ENCODE assay signal across 11 cellular contexts in genomic region chr1:107153033-107153432, GRCh38. TPM values are rescaled to one million over a fixed set of nuclear protein-coding genes. Genes with fewer than 3 reads are reported as not detected.
DNase-seq lines count a peak whose midpoint lies in the region; ATAC-seq, FAIRE-seq and TF ChIP-seq lines count a peak whose summit lies in the region.
"Had no signal": no experiment of that assay in that cellular context is flagged by ENCODE, and none has a peak within 500 bp of the region (broad histone marks: within the 10 kb centered on the region; RNA-seq: fewer than 3 reads in every experiment).

No MANE protein-coding gene starts in this region.

- no peaks in the 10 kb centered on the region for H3F3A ChIP-seq in MM.1S (ENCODE audit: insufficient read depth, low read length)

- no TSS peak for BruUV-seq in HepG2 (replicated peaks; lab: Mats Ljungman, UMichigan)

- H4K20me1 ChIP-seq in HepG2 (ENCODE audit: insufficient read depth, low read length) (no peaks in the 10 kb centered on the region), MM.1S (ENCODE audit: insufficient read depth, low read length) (no peaks in the 10 kb centered on the region)
- H4K20me1 ChIP-seq: BLaER1 had no signal

- 3% methylated on average over 2 of the region's 2 CpGs for WGBS in HepG2 (ENCODE audit: low lambda C conversion rate)
- WGBS in right lobe of liver (ENCODE audit: insufficient coverage, low coverage, low lambda C conversion rate, missing lambda C conversion rate) = 59% methylated on average over 2 of the region's 2 CpGs

- no peak overlapping the region for H3K4me3 Mint-ChIP-seq in activated CD4-positive, alpha-beta T cell treated with anti-CD3 and anti-CD28 coated beads, Interleukin-2, amount 10 ng/mL, durations not matched to agents 24 days and 14 days

- FAIRE-seq in HepG2 (lab: Jason Lieb, UNC) = no peak
- FAIRE-seq: HTR-8/SVneo had no signal

- H3K27ac ChIP-seq in HepG2 (ENCODE audit: extremely low read length, insufficient read depth, low read length) = no peak overlapping the region
- H3K27ac ChIP-seq in right lobe of liver = no peak overlapping the region
- H3K27ac ChIP-seq in MM.1S (ENCODE audit: low read length) = no peak overlapping the region
- H3K27ac ChIP-seq in VCaP = no peak overlapping the region
- H3K27ac ChIP-seq in right atrium auricular region = no peak overlapping the region
- H3K27ac ChIP-seq: BLaER1 had no signal

- POLR2A ChIA-PET in HepG2 (lab: Yijun Ruan, JAX) = no interaction called here

- H3K36me3 ChIP-seq in HepG2 (replicated peaks in 1 of 2; ENCODE audit: control insufficient read depth in 1 of 2, insufficient read depth in 2 of 2, low read length in 2 of 2) = no peaks in the 10 kb centered on the region
- no peaks in the 10 kb centered on the region for H3K36me3 ChIP-seq in right lobe of liver
- H3K36me3 ChIP-seq in MM.1S (replicated peaks; ENCODE audit: insufficient read depth, low read length) = no peaks in the 10 kb centered on the region
- H3K36me3 ChIP-seq in right atrium auricular region = no peaks in the 10 kb centered on the region
- H3K36me3 ChIP-seq: BLaER1 had no signal

- in situ Hi-C loops in HepG2 (cut with HindIII; ENCODE audit: extremely low pct_ligation_motif_present, low pct_unique_long_range_greater_than_20kb) = no loop called here

- no peaks in the 10 kb centered on the region for H3K4me1 ChIP-seq in HepG2 (ENCODE audit: insufficient read depth, low read length)
- H3K4me1 ChIP-seq in right lobe of liver = no peaks in the 10 kb centered on the region
- H3K4me1 ChIP-seq in MM.1S (ENCODE audit: low read length) = no peaks in the 10 kb centered on the region
- no peaks in the 10 kb centered on the region for H3K4me1 ChIP-seq in right atrium auricular region
- H3K4me1 ChIP-seq: BLaER1 had no signal

- no peak overlapping the region for H2AFZ ChIP-seq in HepG2 (ENCODE audit: low read length)
- no peak overlapping the region for H2AFZ ChIP-seq in MM.1S (ENCODE audit: low read length)

- DNase-seq in HepG2 (ENCODE audit: low spot score) (peak; percentile 2), right lobe of liver (no peak), MM.1S (peak; percentile 63), right atrium auricular region (ENCODE audit: low spot score) (no peak)
- DNase-seq in activated CD4-positive, alpha-beta T cell treated with anti-CD3 and anti-CD28 coated beads, Interleukin-2, amount 10 ng/mL, durations not matched to agents 24 days and 14 days = no peak

- H3K4me2 ChIP-seq in HepG2 (ENCODE audit: low read depth, low read length) (no peak overlapping the region), MM.1S (ENCODE audit: low read depth, low read length) (no peak overlapping the region)
- H3K4me2 ChIP-seq: BLaER1 had no signal

- ATAC-seq in HepG2 (no peak), right lobe of liver (no peak), HG03460 (IDR thresholded peaks at IDR 0.05; ENCODE audit: unreplicated experiment) (no peak), HG03045 (IDR thresholded peaks at IDR 0.05; ENCODE audit: unreplicated experiment) (no peak)
- ATAC-seq: sciatic nerve had no signal

- H3K36me3 Mint-ChIP-seq in activated CD4-positive, alpha-beta T cell treated with anti-CD3 and anti-CD28 coated beads, Interleukin-2, amount 10 ng/mL, durations not matched to agents 24 days and 14 days (ENCODE audit: low read depth) = no peaks in the 10 kb centered on the region

- H3K9me3 ChIP-seq in HepG2 (ENCODE audit: low read length) (no peaks in the 10 kb centered on the region), right lobe of liver (no peaks in the 10 kb centered on the region), MM.1S (replicated peaks; ENCODE audit: insufficient read depth, low read length) (no peaks in the 10 kb centered on the region), right atrium auricular region (no peaks in the 10 kb centered on the region)
- H3K9me3 ChIP-seq: BLaER1 had no signal

- H3K27me3 ChIP-seq in HepG2 (ENCODE audit: control insufficient read depth in 1 of 2, insufficient read depth in 2 of 2, low read length in 2 of 2) (no peaks in the 10 kb centered on the region), right lobe of liver (no peaks in the 10 kb centered on the region), MM.1S (replicated peaks; ENCODE audit: insufficient read depth, low read length) (no peaks in the 10 kb centered on the region), right atrium auricular region (no peaks in the 10 kb centered on the region)
- H3K27me3 ChIP-seq: BLaER1 had no signal

- H3K4me3 ChIP-seq in HepG2 (replicated peaks in 1 of 3; ENCODE audit: insufficient read depth in 1 of 3, low read depth in 2 of 3, low read length in 3 of 3) (no peak overlapping the region), right lobe of liver (no peak overlapping the region), MM.1S (ENCODE audit: low read length) (no peak overlapping the region), right atrium auricular region (no peak overlapping the region)
- H3K4me3 ChIP-seq: BLaER1 had no signal

- H3K4me1 Mint-ChIP-seq in activated CD4-positive, alpha-beta T cell treated with anti-CD3 and anti-CD28 coated beads, Interleukin-2, amount 10 ng/mL, durations not matched to agents 24 days and 14 days = no peaks in the 10 kb centered on the region

- no peaks in the 10 kb centered on the region for H3K27me3 Mint-ChIP-seq in activated CD4-positive, alpha-beta T cell treated with anti-CD3 and anti-CD28 coated beads, Interleukin-2, amount 10 ng/mL, durations not matched to agents 24 days and 14 days

- no peak overlapping the region for H3K9ac ChIP-seq in HepG2 (ENCODE audit: insufficient read depth, low read depth, low read length)
- H3K9ac ChIP-seq in MM.1S (ENCODE audit: low read length) = no peak overlapping the region
- H3K9ac ChIP-seq: BLaER1 had no signal

- no peak overlapping the region for H3K27ac Mint-ChIP-seq in activated CD4-positive, alpha-beta T cell treated with anti-CD3 and anti-CD28 coated beads, Interleukin-2, amount 10 ng/mL, durations not matched to agents 24 days and 14 days

- no peaks in the 10 kb centered on the region for H3K9me2 ChIP-seq in MM.1S (replicated peaks; ENCODE audit: insufficient read depth, low read length)

- TF ChIP-seq EP300 in HepG2 (IDR thresholded peaks at IDR 0.05; ENCODE audit: low read depth in 2 of 2, low read length in 2 of 2) (no peak), HepG2 (CRISPR knock-in tag; IDR thresholded peaks at IDR 0.05; ENCODE audit: borderline replicate concordance) (no peak)

- intact Hi-C loops in HepG2 (cut with micrococcal nuclease; ENCODE audit: unreplicated experiment) (no loop called here), right lobe of liver (cut with DNase I) (no loop called here)
- intact Hi-C loops in activated CD4-positive, alpha-beta T cell treated with anti-CD3 and anti-CD28 coated beads, Interleukin-2, amount 10 ng/mL, durations not matched to agents 24 days and 14 days (cut with micrococcal nuclease) = no loop called here

- CTCF ChIA-PET in HepG2 (lab: Yijun Ruan, JAX; ENCODE audit: low intra/inter-chr PET ratio, low total read pairs) = no interaction called here

- no peak for TF ChIP-seq POLR2A in HepG2 (IDR thresholded peaks at IDR 0.05; ENCODE audit: insufficient read depth in 1 of 2, low read depth in 2 of 2, low read length in 2 of 2)
- no peak for TF ChIP-seq POLR2A in right lobe of liver (IDR thresholded peaks at IDR 0.05)

- H3K9me3 Mint-ChIP-seq in activated CD4-positive, alpha-beta T cell treated with anti-CD3 and anti-CD28 coated beads, Interleukin-2, amount 10 ng/mL, durations not matched to agents 24 days and 14 days = no peaks in the 10 kb centered on the region

- H3K79me2 ChIP-seq in HepG2 (ENCODE audit: insufficient read depth, low read length) (no peaks in the 10 kb centered on the region), MM.1S (ENCODE audit: low read length) (no peaks in the 10 kb centered on the region)

- TF ChIP-seq CTCF in HepG2 (CRISPR knock-in tag; IDR thresholded peaks at IDR 0.05) (no peak), right lobe of liver (IDR thresholded peaks at IDR 0.05) (peak in 1 of 4 donors; percentile 19), MM.1S (IDR thresholded peaks at IDR 0.05; ENCODE audit: low read length) (peak; percentile 34), VCaP (conservative IDR thresholded peaks at IDR 0.05) (peak; percentile 75), right atrium auricular region (IDR thresholded peaks at IDR 0.05) (no peak)

- no peak for TF ChIP-seq RAD21 in HepG2 (CRISPR knock-in tag; IDR thresholded peaks at IDR 0.05)

TF ChIP-seq in HepG2, 621 proteins besides CTCF, POLR2A, EP300 and RAD21 (continues in another document):
- no peak for TF ChIP-seq CC2D1A (CRISPR knock-in tag; IDR thresholded peaks at IDR 0.05)

RNA-seq across cellular contexts. Expression of gene NTNG1, which starts 12.2 kb away (rescaled TPM):
- not detected in 2 replicates for total RNA-seq in HepG2 (2016; rRNA removed; fragmentation: Illumina TruSeq; extraction: Trizol)
- total RNA-seq in HepG2 (2016; cell fraction: cytosol; rRNA removed; fragmentation: Illumina TruSeq; extraction: Trizol; ENCODE audit: low read depth) = not detected in 2 replicates
- not detected in 2 replicates for total RNA-seq in HepG2 (2016; cell fraction: insoluble cytoplasmic fraction; rRNA removed; fragmentation: Illumina TruSeq; extraction: Trizol)
- not detected in 2 replicates for total RNA-seq in HepG2 (2016; cell fraction: membrane; rRNA removed; fragmentation: Illumina TruSeq; extraction: Trizol)
- not detected in 2 replicates for total RNA-seq in HepG2 (2016; cell fraction: nucleus; rRNA removed; fragmentation: Illumina TruSeq; extraction: Trizol)
- polyA plus RNA-seq in HepG2 (2011; rRNA removed) = 0.03 TPM in 1 of 2 replicates, not detected in the other
- polyA plus RNA-seq in HepG2 (2011; cell fraction: cytosol; rRNA removed) = 0.01 and 0.04 TPM in 2 replicates
- polyA plus RNA-seq in HepG2 (2011; cell fraction: nucleus; rRNA removed) = 0.05 and 0.10 TPM in 2 replicates
- not detected in 2 replicates for polyA plus RNA-seq in HepG2 (2012)
- polyA plus RNA-seq in HepG2 (2016; cell fraction: cytosol; fragmentation: Illumina TruSeq; extraction: Trizol; ENCODE audit: low read depth) = not detected in 2 replicates
- polyA plus RNA-seq in HepG2 (2016; cell fraction: insoluble cytoplasmic fraction; fragmentation: Illumina TruSeq; extraction: Trizol; ENCODE audit: low read depth) = not detected in 2 replicates
- polyA plus RNA-seq in HepG2 (2016; cell fraction: membrane; fragmentation: Illumina TruSeq; extraction: Trizol; ENCODE audit: low read depth) = not detected in 2 replicates
- not detected in 2 replicates for polyA plus RNA-seq in HepG2 (2016; cell fraction: nucleus; fragmentation: Illumina TruSeq; extraction: Trizol; ENCODE audit: insufficient read depth, low read depth)
- 0.28 TPM in 1 of 2 replicates, not detected in the other for polyA minus RNA-seq in HepG2 (2011; rRNA and poly(A)+ RNA removed; ENCODE audit: low replicate concordance)
- not detected in 2 replicates for polyA minus RNA-seq in HepG2 (2011; cell fraction: cytosol; rRNA and poly(A)+ RNA removed)
- 0.25 and 0.26 TPM in 2 replicates for polyA minus RNA-seq in HepG2 (2011; cell fraction: nucleus; rRNA and poly(A)+ RNA removed)
- total RNA-seq in right lobe of liver = not detected
- total RNA-seq in activated CD4-positive, alpha-beta T cell treated with anti-CD3 and anti-CD28 coated beads, Interleukin-2, amount 10 ng/mL, durations not matched to agents 24 days and 14 days = not detected in 2 replicates
- 1 to 10 TPM; 1.8 to 2.6 TPM for total RNA-seq in right atrium auricular region

Comparison
In these comparisons a context has a peak if more than half of its experiments do, and no peak if none do; other contexts are left out.
1. DNase-seq: peak in HepG2 (single experiment) and MM.1S (single experiment); none in right lobe of liver (0 of 3), activated CD4-positive, alpha-beta T cell treated with anti-CD3 and anti-CD28 coated beads, Interleukin-2, amount 10 ng/mL, durations not matched to agents 24 days and 14 days (single experiment) and right atrium auricular region (single experiment).
2. CTCF ChIP-seq: peak in MM.1S (single experiment) and VCaP (single experiment); none in HepG2 (single experiment) and right atrium auricular region (0 of 2).